In the genomic region with DNA sequence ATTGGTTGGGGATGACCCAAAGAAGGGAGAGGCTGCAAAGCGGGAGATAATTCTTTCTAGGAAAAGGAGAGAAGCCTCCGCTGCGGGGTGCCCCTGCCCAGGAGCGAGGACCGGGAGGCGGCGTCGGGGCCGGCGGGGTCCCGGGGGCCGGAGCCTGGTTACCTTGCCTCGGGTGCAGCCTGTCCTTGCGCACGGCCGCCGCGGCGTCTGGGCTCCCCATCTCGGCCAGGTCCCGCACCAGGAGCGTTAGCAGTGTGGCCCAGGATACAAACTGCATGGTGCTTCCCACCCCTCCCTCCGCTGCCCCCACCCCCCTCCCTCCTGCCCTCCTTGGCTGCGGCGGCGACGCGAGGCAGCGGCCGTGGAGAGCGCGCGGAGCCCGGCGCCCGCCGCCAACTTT, we compare ENCODE assay signal across 11 cellular contexts. TPM values are rescaled to one million over a fixed set of nuclear protein-coding genes. Genes with fewer than 3 reads are reported as not detected.
DNase-seq lines count a peak whose midpoint lies in the region; TF ChIP-seq lines count a peak whose summit lies in the region.
"Had no signal": no experiment of that assay in that cellular context is flagged by ENCODE, and none has a peak within 500 bp of the region (broad histone marks: within the 10 kb centered on the region; RNA-seq: fewer than 3 reads in every experiment).

No MANE protein-coding gene starts in this region.

- no peaks in the 10 kb centered on the region for H3K79me2 ChIP-seq in neural cell (replicated peaks; ENCODE audit: insufficient read depth, low read length)

- no peak for TF ChIP-seq RAD21 in neural cell (conservative IDR thresholded peaks at IDR 0.05)

- no peaks in the 10 kb centered on the region for H3K9me3 ChIP-seq in neural cell (ENCODE audit: low read length)
- H3K9me3 ChIP-seq in uterus: no peaks in the 10 kb centered on the region

- no peaks in the 10 kb centered on the region for H4K20me1 ChIP-seq in neural cell (ENCODE audit: insufficient read depth)

- H3K36me3 Mint-ChIP-seq in glutamatergic neuron (ENCODE audit: unreplicated experiment): no peaks in the 10 kb centered on the region

- no peak overlapping the region for H3K27ac Mint-ChIP-seq in glutamatergic neuron (ENCODE audit: unreplicated experiment)
- H3K27ac Mint-ChIP-seq: natural killer cell had no signal

- H3K4me1 Mint-ChIP-seq in glutamatergic neuron (ENCODE audit: low read depth, unreplicated experiment): peaks cover 11% of the 10 kb centered on the region

- peaks cover 59% of the 10 kb centered on the region for H3K27me3 ChIP-seq in neural cell (ENCODE audit: insufficient read depth, low read depth, low read length)
- H3K27me3 ChIP-seq in uterus: no peaks in the 10 kb centered on the region

- peaks cover 6% of the 10 kb centered on the region for H3F3A ChIP-seq in neural cell (ENCODE audit: insufficient read depth, low read length, poor library complexity, severe bottlenecking)

- peaks cover 16% of the 10 kb centered on the region for H3K27me3 Mint-ChIP-seq in glutamatergic neuron (ENCODE audit: unreplicated experiment)

- TF ChIP-seq POLR2A in uterus (IDR thresholded peaks at IDR 0.05): no peak

- no peak overlapping the region for H3K9ac ChIP-seq in neural cell (ENCODE audit: low read length)

- H3K4me1 ChIP-seq in uterus: peaks cover 0 to 5% of the 10 kb centered on the region in 2 donors

- H3K4me3 ChIP-seq in neural cell (ENCODE audit: low read length) (peak overlapping the region; percentile 72), uterus (peak overlapping the region; percentile 68 to 69)

- TF ChIP-seq CTCF in glutamatergic neuron (IDR thresholded peaks at IDR 0.05; ENCODE audit: partially characterized antibody, unreplicated experiment): no peak
- TF ChIP-seq CTCF in neural cell (IDR thresholded peaks at IDR 0.05; ENCODE audit: poor library complexity, severe bottlenecking): no peak
- no peak for TF ChIP-seq CTCF in uterus (IDR thresholded peaks at IDR 0.05)

- DNase-seq in DMS53 (lab: John Stamatoyannopoulos, UW): peak; percentile 27
- no peak for DNase-seq in DMS53 treated with DMSO at 0.1 percent for 48 hours (lab: John Stamatoyannopoulos, UW; ENCODE audit: unreplicated experiment)
- no peak for DNase-seq in glutamatergic neuron
- DNase-seq in uterus: peak in 1 of 2 donors; percentile 36
- no peak for DNase-seq in NCI-H1694 (lab: John Stamatoyannopoulos, UW)
- DNase-seq in stimulated activated CD4-positive, alpha-beta T cell treated with anti-CD3 and anti-CD28 coated beads, Interleukin-12 subunit alpha, Interleukin-12 subunit beta, amount 100 ng/mL, for 4 hours: no peak
- DNase-seq in NCI-H2107 treated with DMSO at 0.1 percent for 48 hours (lab: John Stamatoyannopoulos, UW; ENCODE audit: unreplicated experiment): no peak
- DNase-seq: natural killer cell, NCI-H2029 had no signal

- no peaks in the 10 kb centered on the region for H3K9me2 ChIP-seq in neural cell (ENCODE audit: insufficient read depth, low read length)

- no peak overlapping the region for H2AFZ ChIP-seq in neural cell (ENCODE audit: low read depth, low read length)

- no peak overlapping the region for H3K4me2 ChIP-seq in neural cell (ENCODE audit: low read length)

- no peak for TF ChIP-seq EP300 in neural cell (conservative IDR thresholded peaks at IDR 0.05; ENCODE audit: poor library complexity, severe bottlenecking)

- H3K9me3 Mint-ChIP-seq in glutamatergic neuron (ENCODE audit: unreplicated experiment): peaks cover 3% of the 10 kb centered on the region

- intact Hi-C loops in uterus (cut with DNase I; ENCODE audit: low total_unique reads): loop anchor here (10.0 kb wide), 1 partner anchor 113 kb away; no protein-coding TSS in a partner anchor

- no peaks in the 10 kb centered on the region for H3K36me3 ChIP-seq in neural cell (ENCODE audit: insufficient read depth, low read length)
- H3K36me3 ChIP-seq in uterus: no peaks in the 10 kb centered on the region

- H3K27ac ChIP-seq in neural cell (ENCODE audit: low read length) (no peak overlapping the region), uterus (peak overlapping the region; percentile 94 to 98)
- H3K27ac ChIP-seq: 22Rv1 had no signal

- peak overlapping the region; percentile 94 for H3K4me3 Mint-ChIP-seq in glutamatergic neuron (ENCODE audit: unreplicated experiment)
- H3K4me3 Mint-ChIP-seq: natural killer cell had no signal

TF ChIP-seq in neural cell, 6 proteins besides CTCF, POLR2A, EP300 and RAD21:
- TF ChIP-seq MXI1 (conservative IDR thresholded peaks at IDR 0.05; ENCODE audit: poor library complexity, severe bottlenecking): no peak
- no peak for TF ChIP-seq TAF1 (IDR thresholded peaks at IDR 0.05; ENCODE audit: low read depth)
- TF ChIP-seq EZH2 (IDR thresholded peaks at IDR 0.05; ENCODE audit: borderline replicate concordance, insufficient read depth, low read length, poor library complexity, severe bottlenecking): no peak
- TF ChIP-seq, protein P1, sequence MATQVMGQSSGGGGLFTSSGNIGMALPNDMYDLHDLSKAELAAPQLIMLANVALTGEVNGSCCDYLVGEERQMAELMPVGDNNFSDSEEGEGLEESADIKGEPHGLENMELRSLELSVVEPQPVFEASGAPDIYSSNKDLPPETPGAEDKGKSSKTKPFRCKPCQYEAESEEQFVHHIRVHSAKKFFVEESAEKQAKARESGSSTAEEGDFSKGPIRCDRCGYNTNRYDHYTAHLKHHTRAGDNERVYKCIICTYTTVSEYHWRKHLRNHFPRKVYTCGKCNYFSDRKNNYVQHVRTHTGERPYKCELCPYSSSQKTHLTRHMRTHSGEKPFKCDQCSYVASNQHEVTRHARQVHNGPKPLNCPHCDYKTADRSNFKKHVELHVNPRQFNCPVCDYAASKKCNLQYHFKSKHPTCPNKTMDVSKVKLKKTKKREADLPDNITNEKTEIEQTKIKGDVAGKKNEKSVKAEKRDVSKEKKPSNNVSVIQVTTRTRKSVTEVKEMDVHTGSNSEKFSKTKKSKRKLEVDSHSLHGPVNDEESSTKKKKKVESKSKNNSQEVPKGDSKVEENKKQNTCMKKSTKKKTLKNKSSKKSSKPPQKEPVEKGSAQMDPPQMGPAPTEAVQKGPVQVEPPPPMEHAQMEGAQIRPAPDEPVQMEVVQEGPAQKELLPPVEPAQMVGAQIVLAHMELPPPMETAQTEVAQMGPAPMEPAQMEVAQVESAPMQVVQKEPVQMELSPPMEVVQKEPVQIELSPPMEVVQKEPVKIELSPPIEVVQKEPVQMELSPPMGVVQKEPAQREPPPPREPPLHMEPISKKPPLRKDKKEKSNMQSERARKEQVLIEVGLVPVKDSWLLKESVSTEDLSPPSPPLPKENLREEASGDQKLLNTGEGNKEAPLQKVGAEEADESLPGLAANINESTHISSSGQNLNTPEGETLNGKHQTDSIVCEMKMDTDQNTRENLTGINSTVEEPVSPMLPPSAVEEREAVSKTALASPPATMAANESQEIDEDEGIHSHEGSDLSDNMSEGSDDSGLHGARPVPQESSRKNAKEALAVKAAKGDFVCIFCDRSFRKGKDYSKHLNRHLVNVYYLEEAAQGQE (IDR thresholded peaks at IDR 0.05; ENCODE audit: borderline replicate concordance): no peak
- no peak for TF ChIP-seq SMC3 (conservative IDR thresholded peaks at IDR 0.05; ENCODE audit: poor library complexity)
- no peak for TF ChIP-seq POLR2AphosphoS5 (IDR thresholded peaks at IDR 0.05)

RNA-seq across cellular contexts. Expression of gene ADAMTS9, which starts 0.4 kb away (rescaled TPM):
- total RNA-seq in glutamatergic neuron (ENCODE audit: unreplicated experiment) (2.3 TPM), uterus (100 to 1,000 TPM in 3 of 4 donors, 10 to 100 TPM in 1; 17.4 to 197 (median 160) TPM)
- polyA plus RNA-seq in neural cell: 0.32 and 1.2 TPM in 2 replicates
- 1.5 and 3.2 TPM in 2 replicates for polyA minus RNA-seq in neural cell
- total RNA-seq: natural killer cell had no signal
